In the genomic region with DNA sequence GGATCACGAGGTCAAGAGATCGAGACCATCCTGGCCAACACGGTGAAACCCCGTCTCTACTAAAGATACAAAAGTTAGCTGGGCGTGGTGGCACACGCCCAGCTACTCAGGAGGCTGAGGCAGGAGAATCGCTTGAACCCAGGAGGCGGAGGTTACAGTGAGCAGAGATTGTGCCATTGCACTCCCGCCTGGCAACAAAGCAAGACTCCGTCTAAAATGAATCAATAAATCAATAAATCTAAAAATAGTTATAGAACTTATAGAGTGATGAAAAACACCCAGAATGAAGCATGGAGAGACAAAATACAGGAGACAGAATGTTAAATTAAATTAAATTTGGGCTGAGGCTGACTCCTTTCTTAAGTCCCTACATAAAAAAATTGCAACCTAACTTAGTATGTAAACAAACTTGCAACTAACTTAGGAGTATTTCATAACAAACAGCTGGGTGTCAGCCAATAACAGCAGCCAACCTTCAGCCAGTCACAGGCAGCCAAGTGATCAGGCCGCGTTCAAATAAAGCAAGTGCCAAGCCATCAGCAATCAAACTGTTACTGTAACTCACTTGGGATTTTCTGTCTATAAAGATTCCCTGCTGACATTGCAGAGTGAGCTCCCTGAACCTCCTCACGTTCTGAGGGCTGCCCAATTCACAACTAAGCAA, we compare ENCODE assay signal across 18 cellular contexts. TPM values are rescaled to one million over a fixed set of nuclear protein-coding genes. Genes with fewer than 3 reads are reported as not detected.
"Had no signal": no experiment of that assay in that cellular context is flagged by ENCODE, and none has a peak within 500 bp of the region (broad histone marks: within the 10 kb centered on the region; RNA-seq: fewer than 3 reads in every experiment).

No MANE protein-coding gene starts in this region.

- H3K36me3 ChIP-seq: ascending aorta, left ventricle myocardium inferior, neural progenitor cell, SJCRH30, tibial nerve had no signal

- H3K4me1 ChIP-seq: ascending aorta, neural progenitor cell, parathyroid adenoma, SJCRH30, tibial nerve had no signal

- H3K27me3 ChIP-seq: ascending aorta, neural progenitor cell, SJCRH30, tibial nerve had no signal

- H3K4me3 ChIP-seq: ascending aorta, left ventricle myocardium inferior, neural progenitor cell, SJCRH30, tibial nerve had no signal

- ATAC-seq: activated CD4-positive, CD25-positive, alpha-beta regulatory T cell treated with anti-CD3 and anti-CD28 coated beads, Interleukin-2, amount 50 U/mL, for 24 hours; stimulated activated effector memory CD8-positive, alpha-beta T cell treated with anti-CD3 and anti-CD28 coated beads, Interleukin-12 subunit alpha, Interleukin-12 subunit beta, amount 100 ng/mL, for 72 hours had no signal

- DNase-seq: activated gamma-delta T cell treated with Interleukin-2 at 50 U/mL for 16 hours; activated T-cell treated with anti-CD3 and anti-CD28 coated beads, Interleukin-2, amount 50 U/mL, for 24 hours; central memory CD4-positive, alpha-beta T cell; cortex of kidney; effector CD8-positive, alpha-beta T cell; foreskin fibroblast; glutamatergic neuron; left ventricle myocardium inferior; SJCRH30; small intestine; SW 1271 had no signal

- H3K9me3 ChIP-seq: ascending aorta, left ventricle myocardium inferior, SJCRH30, tibial nerve had no signal

- H3K27ac ChIP-seq: ascending aorta, left ventricle myocardium inferior, neural progenitor cell, parathyroid adenoma, SJCRH30, tibial nerve had no signal

RNA-seq across cellular contexts. Expression of a gene that starts 7.3 kb away (rescaled TPM):
- total RNA-seq: ascending aorta, left ventricle myocardium inferior, SJCRH30, tibial nerve had no signal

RNA-seq across cellular contexts. Expression of a gene that starts 58.8 kb away (rescaled TPM):
- total RNA-seq: myocyte had no signal
